In genomic region chr15:40618906-40619305, GRCh38 we compare ENCODE assay signal across 19 cellular contexts. TPM values are rescaled to one million over a fixed set of nuclear protein-coding genes. Genes with fewer than 3 reads are reported as not detected.
DNase-seq lines count a peak whose midpoint lies in the region; ATAC-seq, FAIRE-seq and TF ChIP-seq lines count a peak whose summit lies in the region.
"Had no signal": no experiment of that assay in that cellular context is flagged by ENCODE, and none has a peak within 500 bp of the region (broad histone marks: within the 10 kb centered on the region; RNA-seq: fewer than 3 reads in every experiment).

No MANE protein-coding gene starts in this region.

- CTCF ChIA-PET in PC-3 (lab: Charles Lee) = no interaction called here

- no peak overlapping the region for H3K4me3 Mint-ChIP-seq in GM23338
- H3K4me3 Mint-ChIP-seq: CD14-positive monocyte; CD8-positive, alpha-beta T cell; IgD-negative memory B cell had no signal

- peak overlapping the region; percentile 55; the same call in 1 of the 2 replicates for H3K4me2 ChIP-seq in GM23338
- H3K4me2 ChIP-seq in PC-3 (ENCODE audit: low read length) = no peak overlapping the region
- no peak overlapping the region for H3K4me2 ChIP-seq in osteoblast (ENCODE audit: insufficient read depth, low read length)
- H3K4me2 ChIP-seq: A549 had no signal

- H3F3A ChIP-seq in GM23338 (replicated peaks; ENCODE audit: low read depth) (no peaks in the 10 kb centered on the region), PC-3 (ENCODE audit: low read length, unreplicated experiment) (no peaks in the 10 kb centered on the region)

- TF ChIP-seq CTCF in GM23338 (conservative IDR thresholded peaks at IDR 0.05; ENCODE audit: low read depth in 2 of 2) (no peak), PC-3 (conservative IDR thresholded peaks at IDR 0.05; ENCODE audit: low read depth, low read length) (no peak), epithelial cell of esophagus (IDR thresholded peaks at IDR 0.05; ENCODE audit: insufficient read depth, low read depth, low read length, missing control alignments) (no peak), osteoblast (IDR thresholded peaks at IDR 0.05; ENCODE audit: extremely low read depth, low read depth, low read length) (no peak), adrenal gland (IDR thresholded peaks at IDR 0.05) (no peak)

- H4K20me1 ChIP-seq in GM23338 (replicated peaks; ENCODE audit: insufficient read depth) (no peaks in the 10 kb centered on the region), PC-3 (ENCODE audit: low read length) (no peaks in the 10 kb centered on the region), osteoblast (ENCODE audit: insufficient read depth, low read length) (no peaks in the 10 kb centered on the region)

- no peaks in the 10 kb centered on the region for H3K9me3 Mint-ChIP-seq in GM23338
- H3K9me3 Mint-ChIP-seq: CD14-positive monocyte; CD8-positive, alpha-beta T cell; IgD-negative memory B cell had no signal

- H3K4me3 ChIP-seq in GM23338 (no peak overlapping the region), PC-3 (ENCODE audit: low read length) (no peak overlapping the region), epithelial cell of esophagus (ENCODE audit: low read length) (no peak overlapping the region), osteoblast (ENCODE audit: insufficient read depth, low read length) (no peak overlapping the region), small intestine (ENCODE audit: low read depth in 1 of 2, low read length in 2 of 2) (no peak overlapping the region), adrenal gland (no peak overlapping the region)
- H3K4me3 ChIP-seq: A549, HAP-1 had no signal

- H3K36me3 ChIP-seq in GM23338 (ENCODE audit: insufficient read depth) = peaks cover 12% of the 10 kb centered on the region; the same call in 1 of the 2 replicates
- H3K36me3 ChIP-seq in PC-3 (ENCODE audit: low read depth, low read length) = peaks cover 25% of the 10 kb centered on the region
- H3K36me3 ChIP-seq in osteoblast (ENCODE audit: insufficient read depth, low read length) = peaks cover 6% of the 10 kb centered on the region
- no peaks in the 10 kb centered on the region for H3K36me3 ChIP-seq in small intestine (ENCODE audit: control insufficient read depth in 2 of 2, insufficient read depth in 2 of 2, low read length in 2 of 2)
- no peaks in the 10 kb centered on the region for H3K36me3 ChIP-seq in adrenal gland (replicated peaks in 1 of 2)

- H3K9me2 ChIP-seq in GM23338 (ENCODE audit: insufficient read depth) (no peaks in the 10 kb centered on the region), PC-3 (replicated peaks; ENCODE audit: low read length) (no peaks in the 10 kb centered on the region)

- H3K4me1 Mint-ChIP-seq in GM23338 = peaks cover 5% of the 10 kb centered on the region; the same call in 1 of the 3 replicates

- no peak for ATAC-seq in GM23338
- no peak for ATAC-seq in PC-3
- no peak for ATAC-seq in GM18868 (IDR thresholded peaks at IDR 0.05; ENCODE audit: unreplicated experiment)
- ATAC-seq: A549; CD8-positive, alpha-beta T cell had no signal

- intact Hi-C loops in PC-3 (cut with micrococcal nuclease) (no loop called here), adrenal gland (cut with DNase I) (no loop called here)

- no peak for DNase-seq in GM23338 (ENCODE audit: low spot score)
- DNase-seq in PC-3 = peak; percentile 38
- DNase-seq in epithelial cell of esophagus (ENCODE audit: low read depth) = peak; percentile 60
- DNase-seq in osteoblast (ENCODE audit: insufficient read length, low spot score, missing footprints) = peak; percentile 22
- DNase-seq in small intestine = no peak
- no peak for DNase-seq in adrenal gland
- DNase-seq: CD8-positive, alpha-beta T cell; COR-L47; DMS153; DMS79 treated with DMSO at 0.1 percent for 48 hours; EL; GDM1; GOT3 had no signal

- POLR2A ChIA-PET in PC-3 (lab: Charles Lee; ENCODE audit: unreplicated experiment) = no interaction called here

- no peaks in the 10 kb centered on the region for H3K27me3 Mint-ChIP-seq in GM23338 (ENCODE audit: insufficient read depth, low read depth, poor library complexity)
- H3K27me3 Mint-ChIP-seq: IgD-negative memory B cell had no signal

- H3K36me3 Mint-ChIP-seq in GM23338 (ENCODE audit: low read depth) = peaks cover 15% of the 10 kb centered on the region; the same call in 2 of the 3 replicates
- H3K36me3 Mint-ChIP-seq: CD8-positive, alpha-beta T cell had no signal

- FAIRE-seq in small intestine (lab: Jason Lieb, UNC) = no peak
- FAIRE-seq: A549, D721Med had no signal

- H3K4me1 ChIP-seq in GM23338 (ENCODE audit: insufficient read depth) (peaks cover 10% of the 10 kb centered on the region; the same call in 1 of the 2 replicates), PC-3 (ENCODE audit: insufficient read depth, low read length) (no peaks in the 10 kb centered on the region), osteoblast (ENCODE audit: insufficient read depth, low read length) (no peaks in the 10 kb centered on the region), small intestine (ENCODE audit: control insufficient read depth in 2 of 2, insufficient read depth in 1 of 2, low read depth in 1 of 2, low read length in 1 of 2) (no peaks in the 10 kb centered on the region), adrenal gland (replicated peaks in 1 of 2) (no peaks in the 10 kb centered on the region)
- H3K4me1 ChIP-seq: A549 had no signal

- no peaks in the 10 kb centered on the region for H3K9me3 ChIP-seq in PC-3 (ENCODE audit: low read length)
- H3K9me3 ChIP-seq in osteoblast (ENCODE audit: low read depth, low read length) = no peaks in the 10 kb centered on the region
- no peaks in the 10 kb centered on the region for H3K9me3 ChIP-seq in small intestine (ENCODE audit: control insufficient read depth, low read depth)
- H3K9me3 ChIP-seq in adrenal gland (replicated peaks in 1 of 3) = no peaks in the 10 kb centered on the region
- H3K9me3 ChIP-seq: A549, HAP-1 had no signal

- H3K27me3 ChIP-seq in GM23338 (ENCODE audit: insufficient read depth) = no peaks in the 10 kb centered on the region
- H3K27me3 ChIP-seq in PC-3 (ENCODE audit: low read length) = no peaks in the 10 kb centered on the region
- H3K27me3 ChIP-seq in osteoblast (ENCODE audit: insufficient read depth, low read length) = no peaks in the 10 kb centered on the region
- no peaks in the 10 kb centered on the region for H3K27me3 ChIP-seq in small intestine (ENCODE audit: control insufficient read depth in 2 of 2, insufficient read depth in 2 of 2, low read length in 2 of 2)
- H3K27me3 ChIP-seq in adrenal gland = no peaks in the 10 kb centered on the region

- BruUV-seq in PC-3 (replicated peaks; lab: Mats Ljungman, UMichigan) = no TSS peak

- H3K9ac ChIP-seq in PC-3 (ENCODE audit: low read length) = no peak overlapping the region

- no peaks in the 10 kb centered on the region for H3K79me2 ChIP-seq in GM23338 (replicated peaks; ENCODE audit: insufficient read depth)
- no peaks in the 10 kb centered on the region for H3K79me2 ChIP-seq in PC-3 (ENCODE audit: low read length)
- H3K79me2 ChIP-seq in osteoblast (ENCODE audit: insufficient read depth, low read length) = no peaks in the 10 kb centered on the region

- H3K27ac Mint-ChIP-seq in GM23338 = no peak overlapping the region
- H3K27ac Mint-ChIP-seq: CD8-positive, alpha-beta T cell; IgD-negative memory B cell had no signal

- no peak for TF ChIP-seq POLR2A in adrenal gland (IDR thresholded peaks at IDR 0.05)

- no peak overlapping the region for H2AFZ ChIP-seq in GM23338
- H2AFZ ChIP-seq in PC-3 (ENCODE audit: low read length) = no peak overlapping the region
- peak overlapping the region; percentile 37 for H2AFZ ChIP-seq in osteoblast (ENCODE audit: low read length)

- H3K27ac ChIP-seq in GM23338 (ENCODE audit: low read depth) (no peak overlapping the region), PC-3 (ENCODE audit: low read length) (no peak overlapping the region), osteoblast (ENCODE audit: low read depth, low read length) (no peak overlapping the region), small intestine (ENCODE audit: low read depth in 1 of 2, low read length in 1 of 2) (no peak overlapping the region), adrenal gland (no peak overlapping the region)
- H3K27ac ChIP-seq: A549 had no signal

TF ChIP-seq in GM23338, 12 proteins besides CTCF, POLR2A, EP300 and RAD21 (continues in another document):
- no peak for TF ChIP-seq ETS1 (IDR thresholded peaks at IDR 0.05)
- TF ChIP-seq CREB1 (CRISPR knock-in tag; IDR thresholded peaks at IDR 0.05; ENCODE audit: low read depth) = no peak
- no peak for TF ChIP-seq EZH2phosphoT487 (IDR thresholded peaks at IDR 0.05; ENCODE audit: unreplicated experiment)
- TF ChIP-seq POLR2AphosphoS5 (IDR thresholded peaks at IDR 0.05; ENCODE audit: low read depth) = no peak
- no peak for TF ChIP-seq STAT1 (IDR thresholded peaks at IDR 0.05; ENCODE audit: unreplicated experiment)

RNA-seq across cellular contexts. Expression of gene KNL1, which starts 24.9 kb away (rescaled TPM):
- total RNA-seq in GM23338 (2014; rRNA removed; shearing (Covaris generic)) = 43.2 and 46.2 TPM in 2 replicates
- polyA plus RNA-seq in GM23338 (2016; fragmentation: Nextera tagmentation; extraction: Ambion mirVana) = 16.7 and 18.5 TPM in 2 replicates
- 33.5 and 33.8 TPM in 2 replicates for total RNA-seq in PC-3 (2014; rRNA removed)
- 3.5 and 3.6 TPM in 2 replicates for total RNA-seq in osteoblast
- 10 to 100 TPM in 1 of 3 donors, 1 to 10 TPM in 2; 8.1 to 11.0 (median 9.5) TPM for polyA plus RNA-seq in small intestine
- 1 to 10 TPM in 7 of 8 donors, under 1 TPM in 1; 0.69 to 2.1 (median 1.6) TPM for total RNA-seq in adrenal gland
- under 1 TPM; 0.13 to 0.77 (median 0.16) TPM for polyA plus RNA-seq in adrenal gland

RNA-seq across cellular contexts. Expression of gene RPUSD2, which starts 49.8 kb away (rescaled TPM):
- total RNA-seq in GM23338 (2014; rRNA removed; shearing (Covaris generic)) = 23.3 and 25.5 TPM in 2 replicates
- polyA plus RNA-seq in GM23338 (2016; fragmentation: Nextera tagmentation; extraction: Ambion mirVana) = 21.2 and 22.0 TPM in 2 replicates
- total RNA-seq in PC-3 (2014; rRNA removed) = 22.2 and 24.4 TPM in 2 replicates
- total RNA-seq in osteoblast = 9.0 and 11.5 TPM in 2 replicates
- polyA plus RNA-seq in small intestine = 10 to 100 TPM in 1 of 3 donors, 1 to 10 TPM in 2; 3.2 to 10.1 (median 4.0) TPM
- 10 to 100 TPM; 10.0 to 20.7 (median 12.4) TPM for total RNA-seq in adrenal gland
- polyA plus RNA-seq in adrenal gland = 10 to 100 TPM in 2 of 3 donors, 1 to 10 TPM in 1; 5.7 to 18.5 (median 11.0) TPM

RNA-seq across cellular contexts. Expression of gene CCDC32, which starts 54.1 kb away (rescaled TPM):
- 15.4 and 16.9 TPM in 2 replicates for total RNA-seq in GM23338 (2014; rRNA removed; shearing (Covaris generic))
- 12.2 and 13.8 TPM in 2 replicates for polyA plus RNA-seq in GM23338 (2016; fragmentation: Nextera tagmentation; extraction: Ambion mirVana)
- total RNA-seq in PC-3 (2014; rRNA removed) = 16.1 and 19.9 TPM in 2 replicates
- total RNA-seq in osteoblast = 16.3 and 18.6 TPM in 2 replicates
- 10 to 100 TPM; 22.3 to 23.8 (median 23.5) TPM for polyA plus RNA-seq in small intestine
- total RNA-seq in adrenal gland = 10 to 100 TPM; 28.4 to 42.8 (median 38.2) TPM
- 10 to 100 TPM; 33.1 to 41.7 (median 37.7) TPM for polyA plus RNA-seq in adrenal gland

Comparison
In these comparisons a context has a peak if more than half of its experiments do, and no peak if none do; other contexts are left out.
1. DNase-seq: peak in PC-3 (single experiment), epithelial cell of esophagus (single experiment) and osteoblast (single experiment); none in GM23338 (single experiment), small intestine (single experiment) and adrenal gland (0 of 7).